Comparison of ENCODE assay signal across 8 cellular contexts in genomic region chr2:174603280-174603679, GRCh38. TPM values are rescaled to one million over a fixed set of nuclear protein-coding genes. Genes with fewer than 3 reads are reported as not detected.
DNase-seq lines count a peak whose midpoint lies in the region; ATAC-seq and TF ChIP-seq lines count a peak whose summit lies in the region.

No MANE protein-coding gene starts in this region.

- no peak overlapping the region for H3K27ac Mint-ChIP-seq in H9

- H3K27me3 Mint-ChIP-seq in H9 (ENCODE audit: low read depth) = no peaks in the 10 kb centered on the region
- H3K27me3 Mint-ChIP-seq in activated T-cell treated with anti-CD3 and anti-CD28 coated beads, Interleukin-2, amount 50 U/mL, for 4 hours (ENCODE audit: low read depth) = no peaks in the 10 kb centered on the region

- TF ChIP-seq POLR2A in ovary (IDR thresholded peaks at IDR 0.05) = no peak

- no peak overlapping the region for H3K14ac ChIP-seq in H9 (ENCODE audit: insufficient read depth, low read length)

- no peaks in the 10 kb centered on the region for H4K20me1 ChIP-seq in H9 (ENCODE audit: control insufficient read depth, insufficient read depth, insufficient read length)

- no peak overlapping the region for H2BK5ac ChIP-seq in H9 (ENCODE audit: insufficient read length, low read length)

- DNase-seq in EL = peak; percentile 42
- DNase-seq in H9 = no peak
- peak; percentile 33 to 56 for DNase-seq in NCI-H526 (lab: John Stamatoyannopoulos, UW)
- peak; percentile 42 for DNase-seq in activated T-cell treated with anti-CD3 and anti-CD28 coated beads, Interleukin-2, amount 50 U/mL, for 4 hours
- DNase-seq in fibroblast of the conjunctiva (ENCODE audit: low read depth) = peak; percentile 53
- peak in 2 of 5 donors; percentile 45 to 63 for DNase-seq in ovary
- no peak for DNase-seq in GM19240 (ENCODE audit: insufficient read length, low spot score)
- no peak for DNase-seq in dedifferentiated amniotic fluid mesenchymal stem cell (ENCODE audit: extremely low spot score)

- no peak overlapping the region for H3K27ac ChIP-seq in H9 (ENCODE audit: insufficient read length, low read depth, low read length)
- H3K27ac ChIP-seq in ovary = no peak overlapping the region

- no peaks in the 10 kb centered on the region for H3K79me2 ChIP-seq in H9 (ENCODE audit: insufficient read depth, low read length)

- H2AFZ ChIP-seq in H9 (ENCODE audit: low read length) = no peak overlapping the region

- peak; percentile 49 to 63 for ATAC-seq in activated T-cell treated with anti-CD3 and anti-CD28 coated beads, Interleukin-2, amount 50 U/mL, for 4 hours

- no peak overlapping the region for H3K18ac ChIP-seq in H9 (ENCODE audit: insufficient read length, low read depth, low read length)

- H3K4me3 Mint-ChIP-seq in H9 = no peak overlapping the region
- H3K4me3 Mint-ChIP-seq in activated T-cell treated with anti-CD3 and anti-CD28 coated beads, Interleukin-2, amount 50 U/mL, for 4 hours = no peak overlapping the region

- no peak overlapping the region for H3K23ac ChIP-seq in H9 (ENCODE audit: insufficient read length, low read depth, low read length)

- no peak overlapping the region for H3K56ac ChIP-seq in H9 (ENCODE audit: insufficient read length, low read depth, low read length)

- H3K36me3 ChIP-seq in ovary = no peaks in the 10 kb centered on the region

- peaks cover 0 to 8% (median 3%) of the 10 kb centered on the region in 3 experiments; a peak in 4 of 7 replicates for H3K36me3 Mint-ChIP-seq in H9 (ENCODE audit: insufficient read depth in 1 of 3, low read depth in 3 of 3)
- H3K36me3 Mint-ChIP-seq in activated T-cell treated with anti-CD3 and anti-CD28 coated beads, Interleukin-2, amount 50 U/mL, for 4 hours (ENCODE audit: insufficient read depth) = peaks cover 2% of the 10 kb centered on the region

- H3K4me3 ChIP-seq in ovary = no peak overlapping the region

- peaks cover 6 to 8% of the 10 kb centered on the region in 2 experiments; a peak in 4 of 5 replicates for H3K9me3 Mint-ChIP-seq in H9
- no peaks in the 10 kb centered on the region for H3K9me3 Mint-ChIP-seq in activated T-cell treated with anti-CD3 and anti-CD28 coated beads, Interleukin-2, amount 50 U/mL, for 4 hours

- TF ChIP-seq CTCF in H9 (conservative IDR thresholded peaks at IDR 0.05) = peak; percentile 65
- TF ChIP-seq CTCF in ovary (IDR thresholded peaks at IDR 0.05) = peak in 2 of 3 donors; percentile 28 to 39

- no peak overlapping the region for H2BK15ac ChIP-seq in H9 (ENCODE audit: low read depth, low read length)

- H2BK12ac ChIP-seq in H9 (ENCODE audit: insufficient read length, low read depth, low read length) = no peak overlapping the region

- intact Hi-C loops in ovary (cut with DNase I) = loop anchor here in 1 of 4 donors (5.0 kb wide), 1 partner anchor 141 kb away; no protein-coding TSS in a partner anchor

- no peak overlapping the region for H4K91ac ChIP-seq in H9 (ENCODE audit: insufficient read length, low read depth, low read length)

- H3K23me2 ChIP-seq in H9 (ENCODE audit: insufficient read length, low read depth, low read length, poor library complexity, severe bottlenecking) = no peaks in the 10 kb centered on the region

- no peaks in the 10 kb centered on the region for H3K4me1 ChIP-seq in H9 (ENCODE audit: insufficient read depth, low read length)
- H3K4me1 ChIP-seq in ovary (ENCODE audit: insufficient read depth) = peaks cover 1% of the 10 kb centered on the region

- no peak overlapping the region for H3T11ph ChIP-seq in H9 (ENCODE audit: low read length)

- H3K9ac ChIP-seq in H9 (ENCODE audit: extremely low read depth, insufficient read length, low read length) = no peak overlapping the region

- TF ChIP-seq EP300 in ovary (IDR thresholded peaks at IDR 0.05) = no peak

- no peak overlapping the region for H2BK120ac ChIP-seq in H9 (ENCODE audit: low read depth, low read length, poor library complexity, severe bottlenecking)

- H3K4ac ChIP-seq in H9 (ENCODE audit: low read depth, low read length) = no peak overlapping the region

- H3K4me2 ChIP-seq in H9 (ENCODE audit: insufficient read depth, insufficient read length, low read length) = no peak overlapping the region

- 0 out of 4 replicates have a peak, but pooled peaks cover 0 to 2% of the 10 kb centered on the region in 2 experiments for H3K4me1 Mint-ChIP-seq in H9
- peaks cover 82% of the 10 kb centered on the region for H3K4me1 Mint-ChIP-seq in activated T-cell treated with anti-CD3 and anti-CD28 coated beads, Interleukin-2, amount 50 U/mL, for 4 hours (ENCODE audit: low read depth)

- H2AK5ac ChIP-seq in H9 (ENCODE audit: insufficient read length, low read length) = no peak overlapping the region

- no peak overlapping the region for H4K8ac ChIP-seq in H9 (replicated peaks; ENCODE audit: insufficient read length, low read depth, low read length)

- H3K9me3 ChIP-seq in H9 (ENCODE audit: control insufficient read depth, low read depth, low read length) (no peaks in the 10 kb centered on the region), ovary (no peaks in the 10 kb centered on the region)

- no peak overlapping the region for H4K5ac ChIP-seq in H9 (ENCODE audit: insufficient read length, low read depth, low read length)

- H3K79me1 ChIP-seq in H9 (ENCODE audit: insufficient read depth, low read depth, low read length, poor library complexity, severe bottlenecking) = no peaks in the 10 kb centered on the region

- H3K27me3 ChIP-seq in H9 (ENCODE audit: insufficient read depth, low read length) (no peaks in the 10 kb centered on the region), ovary (no peaks in the 10 kb centered on the region)

- WGBS in H9 (ENCODE audit: extremely low coverage, insufficient read length, low lambda C conversion rate) = no CpG with 5 or more reads among the region's 3 CpGs
- WGBS in ovary, 3 donors = 52 to 62% (median 56%) methylated on average over 3 of the region's 3 CpGs

- H2BK20ac ChIP-seq in H9 (ENCODE audit: low read depth, low read length, poor library complexity, severe bottlenecking) = no peak overlapping the region

RNA-seq across cellular contexts. Expression of gene WIPF1, which starts 5.7 kb away (rescaled TPM):
- 5.1 and 6.2 TPM in 2 replicates for total RNA-seq in H9 (2021)
- total RNA-seq in activated T-cell treated with anti-CD3 and anti-CD28 coated beads, Interleukin-2, amount 50 U/mL, for 4 hours = 100 to 1,000 TPM in 2 of 3 donors, 10 to 100 TPM in 1; 95.1 to 122 (median 101) TPM
- 10 to 100 TPM in 6 of 7 donors, 1 to 10 TPM in 1; 9.7 to 42.6 (median 24.4) TPM for total RNA-seq in ovary
- 10 to 100 TPM; 13.3 to 34.7 TPM for polyA plus RNA-seq in ovary

Comparison
In these comparisons a context has a peak if more than half of its experiments do, and no peak if none do; other contexts are left out.
1. DNase-seq: peak in EL (single experiment), NCI-H526 (2 of 2), activated T-cell treated with anti-CD3 and anti-CD28 coated beads, Interleukin-2, amount 50 U/mL, for 4 hours (single experiment) and fibroblast of the conjunctiva (single experiment); none in H9 (single experiment), GM19240 (single experiment) and dedifferentiated amniotic fluid mesenchymal stem cell (single experiment).